16 cellular contexts compared by ENCODE assay signal in the genomic region with DNA sequence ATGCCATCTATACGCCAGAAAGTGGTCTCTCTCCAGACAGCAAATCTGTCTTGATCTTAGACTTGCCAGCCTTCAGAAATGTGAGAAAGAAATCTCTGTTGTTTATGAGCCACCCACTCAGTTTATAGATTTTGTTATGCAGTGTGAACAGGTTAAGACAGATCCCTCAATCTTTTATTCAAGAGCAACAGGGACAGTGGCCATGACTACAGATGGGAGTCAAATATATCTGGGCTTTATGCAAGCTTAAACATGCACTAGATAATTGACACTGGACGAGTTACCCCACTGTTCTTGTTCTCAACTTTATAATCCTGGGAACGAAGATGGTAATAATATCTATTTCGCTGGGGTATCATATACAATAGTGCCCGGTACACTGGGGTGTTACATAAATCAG.
DNase-seq lines count a peak whose midpoint lies in the region; ATAC-seq and TF ChIP-seq lines count a peak whose summit lies in the region.
"Had no signal": no experiment of that assay in that cellular context is flagged by ENCODE, and none has a peak within 500 bp of the region (broad histone marks: within the 10 kb centered on the region; RNA-seq: fewer than 3 reads in every experiment).

No MANE protein-coding gene starts in this region.

- no peak for ATAC-seq in activated T-helper 17 cell treated with anti-CD3 and anti-CD28 coated beads, Interleukin-2, amount 50 U/mL, for 72 hours (replicated peaks)
- peak; percentile 32 for ATAC-seq in esophagus mucosa
- ATAC-seq: A549, GM23338 had no signal

- peaks cover 5% of the 10 kb centered on the region for H3K9me3 Mint-ChIP-seq in activated T-helper 17 cell treated with anti-CD3 and anti-CD28 coated beads, Interleukin-2, amount 50 U/mL, for 72 hours
- H3K9me3 Mint-ChIP-seq: CD4-positive, alpha-beta T cell; GM23338; HFFc6 had no signal

- CTCF ChIA-PET in HEK293T (lab: Yijun Ruan, JAX), result no interaction called here

- H3K27me3 Mint-ChIP-seq in activated T-helper 17 cell treated with anti-CD3 and anti-CD28 coated beads, Interleukin-2, amount 50 U/mL, for 72 hours, result no peaks in the 10 kb centered on the region
- H3K27me3 Mint-ChIP-seq: CD4-positive, alpha-beta T cell had no signal

- peaks cover 52% of the 10 kb centered on the region for H3K36me3 Mint-ChIP-seq in activated T-helper 17 cell treated with anti-CD3 and anti-CD28 coated beads, Interleukin-2, amount 50 U/mL, for 72 hours (ENCODE audit: low read depth)

- DNase-seq in NCI-H1105 treated with DMSO at 0.1 percent for 48 hours (lab: John Stamatoyannopoulos, UW) (peak; percentile 8), NCI-H1105 (lab: John Stamatoyannopoulos, UW) (no peak), NCI-H1417 treated with DMSO at 0.1 percent for 48 hours (lab: John Stamatoyannopoulos, UW) (no peak), epidermal melanocyte (ENCODE audit: insufficient read length, low spot score) (no peak), HEK293T (ENCODE audit: extremely low spot score) (no peak)
- DNase-seq: AML-193; Caco-2; CD4-positive, alpha-beta T cell; DMS79 treated with DMSO at 0.1 percent for 48 hours; GF-D8; HCEC 1CT; HFFc6 had no signal

- POLR2A ChIA-PET in HEK293T (lab: Yijun Ruan, JAX), result no interaction called here

- peaks cover 51% of the 10 kb centered on the region for H3K4me1 Mint-ChIP-seq in activated T-helper 17 cell treated with anti-CD3 and anti-CD28 coated beads, Interleukin-2, amount 50 U/mL, for 72 hours

- peak overlapping the region; percentile 69 for H3K27ac Mint-ChIP-seq in activated T-helper 17 cell treated with anti-CD3 and anti-CD28 coated beads, Interleukin-2, amount 50 U/mL, for 72 hours
- H3K27ac Mint-ChIP-seq: CD4-positive, alpha-beta T cell; GM23338; HFFc6 had no signal

- H3K4me3 Mint-ChIP-seq in activated T-helper 17 cell treated with anti-CD3 and anti-CD28 coated beads, Interleukin-2, amount 50 U/mL, for 72 hours, result no peak overlapping the region
- H3K4me3 Mint-ChIP-seq: CD4-positive, alpha-beta T cell; GM23338; HFFc6 had no signal

TF ChIP-seq in HEK293T, 16 proteins besides CTCF, POLR2A, EP300 and RAD21:
- TF ChIP-seq, protein P1, sequence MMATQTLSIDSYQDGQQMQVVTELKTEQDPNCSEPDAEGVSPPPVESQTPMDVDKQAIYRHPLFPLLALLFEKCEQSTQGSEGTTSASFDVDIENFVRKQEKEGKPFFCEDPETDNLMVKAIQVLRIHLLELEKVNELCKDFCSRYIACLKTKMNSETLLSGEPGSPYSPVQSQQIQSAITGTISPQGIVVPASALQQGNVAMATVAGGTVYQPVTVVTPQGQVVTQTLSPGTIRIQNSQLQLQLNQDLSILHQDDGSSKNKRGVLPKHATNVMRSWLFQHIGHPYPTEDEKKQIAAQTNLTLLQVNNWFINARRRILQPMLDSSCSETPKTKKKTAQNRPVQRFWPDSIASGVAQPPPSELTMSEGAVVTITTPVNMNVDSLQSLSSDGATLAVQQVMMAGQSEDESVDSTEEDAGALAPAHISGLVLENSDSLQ (IDR thresholded peaks at IDR 0.05), result no peak
- TF ChIP-seq FOXA1 (IDR thresholded peaks at IDR 0.05) (no peak), HDGF (IDR thresholded peaks at IDR 0.05; ENCODE audit: borderline replicate concordance) (no peak), NFRKB (IDR thresholded peaks at IDR 0.05) (no peak), ARNT (IDR thresholded peaks at IDR 0.05) (no peak), FOXK2 (IDR thresholded peaks at IDR 0.05) (no peak), BHLHE40 (IDR thresholded peaks at IDR 0.05; ENCODE audit: borderline replicate concordance) (no peak), SP1 (IDR thresholded peaks at IDR 0.05) (no peak), LEF1 (IDR thresholded peaks at IDR 0.05; ENCODE audit: borderline replicate concordance) (no peak), L3MBTL2 (conservative IDR thresholded peaks at IDR 0.05) (no peak), CTBP1 (IDR thresholded peaks at IDR 0.05; ENCODE audit: borderline replicate concordance) (no peak), TARDBP (IDR thresholded peaks at IDR 0.05) (no peak), ELF4 (IDR thresholded peaks at IDR 0.05) (no peak)
